ENCODE assay signal across 1 cellular context in the genomic region with DNA sequence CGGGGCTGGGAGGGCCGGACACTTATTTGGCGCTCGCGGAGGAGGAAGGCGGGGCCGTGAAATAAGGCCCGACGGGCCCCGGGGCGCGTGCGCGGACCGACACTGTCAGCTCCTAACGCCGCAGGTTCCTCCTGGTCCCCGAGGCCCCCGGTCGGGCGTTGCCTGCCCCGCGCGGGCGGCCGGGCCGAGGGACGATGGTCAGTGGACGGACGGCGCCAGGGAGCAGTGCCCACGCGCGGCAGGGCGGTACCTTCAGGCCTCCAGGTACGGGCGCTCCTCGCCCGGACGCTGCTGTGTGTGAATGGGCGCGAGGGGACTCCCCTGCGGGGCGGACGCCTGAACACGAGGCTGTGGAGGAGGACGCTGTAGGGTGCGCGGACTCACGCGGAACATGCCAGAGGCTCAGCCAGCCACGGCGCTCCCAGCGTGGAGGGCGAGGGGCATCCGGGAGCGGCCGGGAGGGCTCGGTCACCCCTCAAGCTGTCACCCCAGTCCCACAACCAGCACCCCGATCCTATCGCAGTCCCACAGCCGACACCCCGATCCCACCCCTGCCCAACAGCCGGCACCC.
TF ChIP-seq lines count a peak whose summit lies in the region.

No MANE protein-coding gene starts in this region.

TF ChIP-seq in HepG2, 621 proteins besides CTCF, POLR2A, EP300 and RAD21 (continued from another document and continues in another):
- TF ChIP-seq TFDP2 (CRISPR knock-in tag; IDR thresholded peaks at IDR 0.05) (peak; percentile 82), HNF4G (IDR thresholded peaks at IDR 0.05; ENCODE audit: borderline replicate concordance, low read depth, low read length) (no peak; the same call in 1 of the 2 replicates), HNF4G (CRISPR knock-in tag; IDR thresholded peaks at IDR 0.05; ENCODE audit: borderline replicate concordance, low read depth) (0 out of 2 replicates have a peak, but pooled peaks have one; percentile 52), ZBTB3 (CRISPR knock-in tag; IDR thresholded peaks at IDR 0.05; ENCODE audit: borderline replicate concordance, low read depth) (no peak), ZFP41 (CRISPR knock-in tag; IDR thresholded peaks at IDR 0.05; ENCODE audit: borderline replicate concordance) (peak; percentile 92), RXRA (CRISPR knock-in tag; IDR thresholded peaks at IDR 0.05) (peak; percentile 84), ZNF296 (CRISPR knock-in tag; conservative IDR thresholded peaks at IDR 0.05) (peak; percentile 83), SP2 (CRISPR knock-in tag; IDR thresholded peaks at IDR 0.05) (peak; percentile 64), ZNF138 (CRISPR knock-in tag; IDR thresholded peaks at IDR 0.05; ENCODE audit: low read depth) (no peak; the same call in none of the 2 replicates), NONO (IDR thresholded peaks at IDR 0.05) (no peak), NONO (CRISPR knock-in tag; conservative IDR thresholded peaks at IDR 0.05) (peak; percentile 98), MIER2 (CRISPR knock-in tag; IDR thresholded peaks at IDR 0.05) (no peak), TFAP4 (IDR thresholded peaks at IDR 0.05; ENCODE audit: borderline replicate concordance, low read depth) (0 out of 2 replicates have a peak, but pooled peaks have one; percentile 13), CENPX (CRISPR knock-in tag; IDR thresholded peaks at IDR 0.05) (no peak), ZNF589 (CRISPR knock-in tag; conservative IDR thresholded peaks at IDR 0.05) (peak; percentile 98), ZNF782 (CRISPR knock-in tag; IDR thresholded peaks at IDR 0.05; ENCODE audit: borderline replicate concordance) (peak; percentile 99), SOX6 (IDR thresholded peaks at IDR 0.05) (no peak), SOX6 (CRISPR knock-in tag; IDR thresholded peaks at IDR 0.05) (peak; percentile 59), PRDM4 (CRISPR knock-in tag; IDR thresholded peaks at IDR 0.05; ENCODE audit: borderline replicate concordance) (peak; percentile 89; the same call in 1 of the 2 replicates), ZNF510 (CRISPR knock-in tag; IDR thresholded peaks at IDR 0.05; ENCODE audit: low read depth) (peak; percentile 92; the same call in 1 of the 2 replicates), IKZF1 (IDR thresholded peaks at IDR 0.05) (no peak), SATB2 (CRISPR knock-in tag; IDR thresholded peaks at IDR 0.05) (peak; percentile 89), SNAPC2 (CRISPR knock-in tag; IDR thresholded peaks at IDR 0.05) (peak; percentile 96), GLI4 (CRISPR knock-in tag; IDR thresholded peaks at IDR 0.05; ENCODE audit: borderline replicate concordance) (peak; percentile 77; the same call in 1 of the 2 replicates), PHF5A (CRISPR knock-in tag; IDR thresholded peaks at IDR 0.05; ENCODE audit: low read depth, unreplicated experiment) (peak; percentile 70), ZNF30 (CRISPR knock-in tag; IDR thresholded peaks at IDR 0.05) (no peak), ATAD3A (CRISPR knock-in tag; IDR thresholded peaks at IDR 0.05) (peak; percentile 95; the same call in 1 of the 2 replicates), SRF (IDR thresholded peaks at IDR 0.05; ENCODE audit: low read depth, low read length) (peak; percentile 19; the same call in 1 of the 2 replicates), MTF1 (CRISPR knock-in tag; IDR thresholded peaks at IDR 0.05) (peak; percentile 86), ZBTB34 (CRISPR knock-in tag; IDR thresholded peaks at IDR 0.05) (peak; percentile 69; the same call in 1 of the 2 replicates), ZNF850 (CRISPR knock-in tag; conservative IDR thresholded peaks at IDR 0.05) (peak; percentile 9; the same call in 1 of the 2 replicates), FOXO1 (CRISPR knock-in tag; IDR thresholded peaks at IDR 0.05) (peak; percentile 84), HOXA3 (CRISPR knock-in tag; IDR thresholded peaks at IDR 0.05) (peak; percentile 71), FOXK1 (CRISPR knock-in tag; IDR thresholded peaks at IDR 0.05; ENCODE audit: borderline replicate concordance, low read depth) (peak; percentile 78; the same call in 1 of the 2 replicates), ZNF280B (CRISPR knock-in tag; IDR thresholded peaks at IDR 0.05; ENCODE audit: borderline replicate concordance) (peak; percentile 98), ADNP (CRISPR knock-in tag; IDR thresholded peaks at IDR 0.05) (no peak), ZUFSP (CRISPR knock-in tag; IDR thresholded peaks at IDR 0.05; ENCODE audit: borderline replicate concordance) (no peak), ESRRA (CRISPR knock-in tag; IDR thresholded peaks at IDR 0.05; ENCODE audit: low read depth) (peak; percentile 50; the same call in 1 of the 2 replicates), ZNF256 (CRISPR knock-in tag; conservative IDR thresholded peaks at IDR 0.05) (peak; percentile 97), ZNF749 (CRISPR knock-in tag; IDR thresholded peaks at IDR 0.05; ENCODE audit: borderline replicate concordance) (peak; percentile 94; the same call in 1 of the 2 replicates)
- TF ChIP-seq, protein P1, sequence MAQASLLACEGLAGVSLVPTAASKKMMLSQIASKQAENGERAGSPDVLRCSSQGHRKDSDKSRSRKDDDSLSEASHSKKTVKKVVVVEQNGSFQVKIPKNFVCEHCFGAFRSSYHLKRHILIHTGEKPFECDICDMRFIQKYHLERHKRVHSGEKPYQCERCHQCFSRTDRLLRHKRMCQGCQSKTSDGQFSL (CRISPR knock-in tag; IDR thresholded peaks at IDR 0.05) = peak; percentile 75; the same call in 1 of the 2 replicates
- TF ChIP-seq, protein P2, sequence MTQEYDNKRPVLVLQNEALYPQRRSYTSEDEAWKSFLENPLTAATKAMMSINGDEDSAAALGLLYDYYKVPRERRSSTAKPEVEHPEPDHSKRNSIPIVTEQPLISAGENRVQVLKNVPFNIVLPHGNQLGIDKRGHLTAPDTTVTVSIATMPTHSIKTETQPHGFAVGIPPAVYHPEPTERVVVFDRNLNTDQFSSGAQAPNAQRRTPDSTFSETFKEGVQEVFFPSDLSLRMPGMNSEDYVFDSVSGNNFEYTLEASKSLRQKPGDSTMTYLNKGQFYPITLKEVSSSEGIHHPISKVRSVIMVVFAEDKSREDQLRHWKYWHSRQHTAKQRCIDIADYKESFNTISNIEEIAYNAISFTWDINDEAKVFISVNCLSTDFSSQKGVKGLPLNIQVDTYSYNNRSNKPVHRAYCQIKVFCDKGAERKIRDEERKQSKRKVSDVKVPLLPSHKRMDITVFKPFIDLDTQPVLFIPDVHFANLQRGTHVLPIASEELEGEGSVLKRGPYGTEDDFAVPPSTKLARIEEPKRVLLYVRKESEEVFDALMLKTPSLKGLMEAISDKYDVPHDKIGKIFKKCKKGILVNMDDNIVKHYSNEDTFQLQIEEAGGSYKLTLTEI (CRISPR knock-in tag; conservative IDR thresholded peaks at IDR 0.05) = no peak; the same call in 1 of the 2 replicates
- TF ChIP-seq, protein P3, sequence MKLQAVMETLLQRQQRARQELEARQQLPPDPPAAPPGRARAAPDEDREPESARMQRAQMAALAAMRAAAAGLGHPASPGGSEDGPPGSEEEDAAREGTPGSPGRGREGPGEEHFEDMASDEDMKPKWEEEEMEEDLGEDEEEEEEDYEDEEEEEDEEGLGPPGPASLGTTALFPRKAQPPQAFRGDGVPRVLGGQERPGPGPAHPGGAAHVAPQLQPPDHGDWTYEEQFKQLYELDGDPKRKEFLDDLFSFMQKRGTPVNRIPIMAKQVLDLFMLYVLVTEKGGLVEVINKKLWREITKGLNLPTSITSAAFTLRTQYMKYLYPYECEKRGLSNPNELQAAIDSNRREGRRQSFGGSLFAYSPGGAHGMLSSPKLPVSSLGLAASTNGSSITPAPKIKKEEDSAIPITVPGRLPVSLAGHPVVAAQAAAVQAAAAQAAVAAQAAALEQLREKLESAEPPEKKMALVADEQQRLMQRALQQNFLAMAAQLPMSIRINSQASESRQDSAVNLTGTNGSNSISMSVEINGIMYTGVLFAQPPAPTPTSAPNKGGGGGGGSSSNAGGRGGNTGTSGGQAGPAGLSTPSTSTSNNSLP (IDR thresholded peaks at IDR 0.05; ENCODE audit: low read depth, low read length) = 0 out of 2 replicates have a peak, but pooled peaks have one; percentile 17
- TF ChIP-seq, protein P4, sequence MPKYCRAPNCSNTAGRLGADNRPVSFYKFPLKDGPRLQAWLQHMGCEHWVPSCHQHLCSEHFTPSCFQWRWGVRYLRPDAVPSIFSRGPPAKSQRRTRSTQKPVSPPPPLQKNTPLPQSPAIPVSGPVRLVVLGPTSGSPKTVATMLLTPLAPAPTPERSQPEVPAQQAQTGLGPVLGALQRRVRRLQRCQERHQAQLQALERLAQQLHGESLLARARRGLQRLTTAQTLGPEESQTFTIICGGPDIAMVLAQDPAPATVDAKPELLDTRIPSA (CRISPR knock-in tag; IDR thresholded peaks at IDR 0.05; ENCODE audit: borderline replicate concordance) = peak; percentile 95
- TF ChIP-seq, protein P5, sequence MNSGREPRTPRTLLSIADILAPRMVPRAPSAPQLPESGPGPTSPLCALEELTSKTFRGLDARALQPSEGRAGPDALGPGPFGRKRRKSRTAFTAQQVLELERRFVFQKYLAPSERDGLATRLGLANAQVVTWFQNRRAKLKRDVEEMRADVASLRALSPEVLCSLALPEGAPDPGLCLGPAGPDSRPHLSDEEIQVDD (CRISPR knock-in tag; IDR thresholded peaks at IDR 0.05; ENCODE audit: borderline replicate concordance) = peak; percentile 97
